ENCODE assay signal across 3 cellular contexts in genomic region chr2:210718503-210718902, GRCh38.
TF ChIP-seq lines count a peak whose summit lies in the region.

No MANE protein-coding gene starts in this region.

TF ChIP-seq in SK-N-SH, 30 proteins besides CTCF, POLR2A, EP300 and RAD21 (continued from another document):
- TF ChIP-seq IRF3 (IDR thresholded peaks at IDR 0.05; ENCODE audit: low read depth, low read length) (no peak), ZBTB33 (IDR thresholded peaks at IDR 0.05; ENCODE audit: borderline replicate concordance, low read depth) (no peak), NRF1 (IDR thresholded peaks at IDR 0.05; ENCODE audit: low read depth, low read length) (no peak), YY1 (IDR thresholded peaks at IDR 0.05; ENCODE audit: low read depth) (no peak), CHD2 (IDR thresholded peaks at IDR 0.05; ENCODE audit: low read length, partially characterized antibody) (no peak), GABPA (IDR thresholded peaks at IDR 0.05; ENCODE audit: low read depth) (no peak)

TF ChIP-seq in SK-N-SH treated with all-trans-retinoic acid at 6 μM for 48 hours, 23 proteins besides CTCF, POLR2A, EP300 and RAD21 (continued from another document):
- TF ChIP-seq PATZ1 (CRISPR knock-in tag; IDR thresholded peaks at IDR 0.05; ENCODE audit: borderline replicate concordance), result no peak
- TF ChIP-seq ZFP30 (CRISPR knock-in tag; IDR thresholded peaks at IDR 0.05), result no peak
- TF ChIP-seq CREB5 (CRISPR knock-in tag; IDR thresholded peaks at IDR 0.05; ENCODE audit: low read depth), result no peak
- no peak for TF ChIP-seq TOX (CRISPR knock-in tag; IDR thresholded peaks at IDR 0.05; ENCODE audit: borderline replicate concordance)
- TF ChIP-seq BACH2 (CRISPR knock-in tag; IDR thresholded peaks at IDR 0.05; ENCODE audit: borderline replicate concordance), result no peak

TF ChIP-seq in GM23338, 12 proteins besides CTCF, POLR2A, EP300 and RAD21 (continued from another document):
- TF ChIP-seq POLR2AphosphoS5 (IDR thresholded peaks at IDR 0.05; ENCODE audit: low read depth) (no peak), ZNF114 (CRISPR knock-in tag; IDR thresholded peaks at IDR 0.05) (no peak), CREB1 (CRISPR knock-in tag; IDR thresholded peaks at IDR 0.05; ENCODE audit: low read depth) (no peak), ZNF462 (CRISPR knock-in tag; IDR thresholded peaks at IDR 0.05) (no peak), EZH2 (IDR thresholded peaks at IDR 0.05; ENCODE audit: low read depth, unreplicated experiment) (no peak), REST (IDR thresholded peaks at IDR 0.05; ENCODE audit: unreplicated experiment) (no peak), STAT1 (IDR thresholded peaks at IDR 0.05; ENCODE audit: unreplicated experiment) (no peak), EZH2phosphoT487 (IDR thresholded peaks at IDR 0.05; ENCODE audit: unreplicated experiment) (no peak), ZNF331 (CRISPR knock-in tag; IDR thresholded peaks at IDR 0.05; ENCODE audit: low read depth) (no peak), NANOG (IDR thresholded peaks at IDR 0.05; ENCODE audit: borderline replicate concordance) (no peak)
